Comparison of ENCODE assay signal across 1 cellular context in genomic region chr14:104798300-104799238, GRCh38.
TF ChIP-seq lines count a peak whose summit lies in the region.

No MANE protein-coding gene starts in this region.

TF ChIP-seq in IMR-90, 13 proteins besides CTCF, POLR2A, EP300 and RAD21 (continued from another document):
- TF ChIP-seq, protein P1, sequence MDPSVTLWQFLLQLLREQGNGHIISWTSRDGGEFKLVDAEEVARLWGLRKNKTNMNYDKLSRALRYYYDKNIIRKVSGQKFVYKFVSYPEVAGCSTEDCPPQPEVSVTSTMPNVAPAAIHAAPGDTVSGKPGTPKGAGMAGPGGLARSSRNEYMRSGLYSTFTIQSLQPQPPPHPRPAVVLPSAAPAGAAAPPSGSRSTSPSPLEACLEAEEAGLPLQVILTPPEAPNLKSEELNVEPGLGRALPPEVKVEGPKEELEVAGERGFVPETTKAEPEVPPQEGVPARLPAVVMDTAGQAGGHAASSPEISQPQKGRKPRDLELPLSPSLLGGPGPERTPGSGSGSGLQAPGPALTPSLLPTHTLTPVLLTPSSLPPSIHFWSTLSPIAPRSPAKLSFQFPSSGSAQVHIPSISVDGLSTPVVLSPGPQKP (IDR thresholded peaks at IDR 0.05; ENCODE audit: borderline replicate concordance, low read depth, low read length): no peak
- TF ChIP-seq RCOR1 (IDR thresholded peaks at IDR 0.05; ENCODE audit: insufficient replicate concordance, low read length): no peak
- no peak for TF ChIP-seq CEBPB (IDR thresholded peaks at IDR 0.05; ENCODE audit: low read depth, low read length)
- TF ChIP-seq MXI1 (IDR thresholded peaks at IDR 0.05; ENCODE audit: borderline replicate concordance, low read depth, low read length): no peak
- no peak for TF ChIP-seq SMC3 (IDR thresholded peaks at IDR 0.05; ENCODE audit: low read depth, low read length)
- TF ChIP-seq NFE2L2 (IDR thresholded peaks at IDR 0.05; ENCODE audit: low read depth, low read length): no peak
- TF ChIP-seq CHD1 (IDR thresholded peaks at IDR 0.05; ENCODE audit: low read depth, low read length): no peak
